Comparison of ENCODE assay signal across 8 cellular contexts in the genomic region with DNA sequence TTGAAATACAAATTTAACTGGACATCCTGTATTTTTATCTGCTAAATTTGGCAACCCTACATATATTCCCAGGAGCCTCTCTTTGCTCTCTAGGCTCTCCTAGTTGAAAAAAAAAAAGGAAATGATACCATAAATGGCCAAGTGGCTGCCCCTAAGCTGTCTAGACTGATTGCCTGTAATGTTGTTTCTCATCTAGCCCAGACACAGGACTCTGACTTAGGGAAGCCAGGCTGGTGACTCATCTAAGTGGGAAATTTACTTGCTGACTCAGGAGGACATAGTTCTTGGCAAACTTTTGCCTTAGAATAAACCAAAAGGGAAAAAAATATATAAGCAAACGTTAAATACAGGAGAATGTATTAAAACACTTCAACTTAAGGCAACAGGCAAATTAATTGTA. TPM values are rescaled to one million over a fixed set of nuclear protein-coding genes. Genes with fewer than 3 reads are reported as not detected.
DNase-seq lines count a peak whose midpoint lies in the region; ATAC-seq and TF ChIP-seq lines count a peak whose summit lies in the region.

No MANE protein-coding gene starts in this region.

- H3K4me3 ChIP-seq in choroid plexus epithelial cell (ENCODE audit: low read depth, low read length) (no peak overlapping the region), mesodermal cell (ENCODE audit: extremely low read depth, insufficient read depth, low read length, poor library complexity, severe bottlenecking) (no peak overlapping the region)

- peak; percentile 64 for ATAC-seq in GM21619 (IDR thresholded peaks at IDR 0.05; ENCODE audit: unreplicated experiment)

- no peaks in the 10 kb centered on the region for H3K9me3 ChIP-seq in mesodermal cell (ENCODE audit: control insufficient read depth, low read length)

- H3K36me3 ChIP-seq in mesodermal cell (ENCODE audit: control insufficient read depth, insufficient read depth, low read length) = no peaks in the 10 kb centered on the region

- H3K4me1 ChIP-seq in mesodermal cell (ENCODE audit: control insufficient read depth, insufficient read depth, low read length, poor library complexity, severe bottlenecking) = peaks cover 22% of the 10 kb centered on the region

- peak; percentile 66 for DNase-seq in Ammon's horn (ENCODE audit: low spot score)
- peak; percentile 32 to 63 for DNase-seq in NCI-H446 (lab: John Stamatoyannopoulos, UW)
- DNase-seq in choroid plexus epithelial cell (ENCODE audit: low read depth) = peak; percentile 99
- DNase-seq in activated T-cell treated with anti-CD3 and anti-CD28 coated beads, Interleukin-2, amount 50 U/mL, for 48 hours = no peak
- no peak for DNase-seq in NCI-H524 (lab: John Stamatoyannopoulos, UW)
- DNase-seq in NCI-H187 treated with DMSO at 0.1 percent for 48 hours (lab: John Stamatoyannopoulos, UW) = no peak

- no peak for TF ChIP-seq CTCF in choroid plexus epithelial cell (conservative IDR thresholded peaks at IDR 0.05; ENCODE audit: low read depth, low read length)

- H3K27ac ChIP-seq in mesodermal cell (ENCODE audit: low read depth, low read length, severe bottlenecking) = peak overlapping the region; percentile 86

- WGBS in mesodermal cell (ENCODE audit: insufficient coverage in 2 of 2), 2 experiments = no CpG with 5 or more reads among the region's 1 CpG

RNA-seq across cellular contexts. Expression of a gene that starts 14.6 kb away (rescaled TPM):
- 473 TPM for polyA plus RNA-seq in mesodermal cell (2013, experiment 1 of 2)
- polyA plus RNA-seq in mesodermal cell (2013, experiment 2 of 2) = 410 TPM

Comparison
In these comparisons a context has a peak if more than half of its experiments do, and no peak if none do; other contexts are left out.
1. DNase-seq: peak in Ammon's horn (single experiment), NCI-H446 (2 of 2) and choroid plexus epithelial cell (single experiment); none in activated T-cell treated with anti-CD3 and anti-CD28 coated beads, Interleukin-2, amount 50 U/mL, for 48 hours (0 of 2), NCI-H524 (0 of 2) and NCI-H187 treated with DMSO at 0.1 percent for 48 hours (single experiment).